In genomic region chr2:7572460-7572859, GRCh38 we compare ENCODE assay signal across 15 cellular contexts.
DNase-seq lines count a peak whose midpoint lies in the region; ATAC-seq and TF ChIP-seq lines count a peak whose summit lies in the region.
"Had no signal": no experiment of that assay in that cellular context is flagged by ENCODE, and none has a peak within 500 bp of the region (broad histone marks: within the 10 kb centered on the region; RNA-seq: fewer than 3 reads in every experiment).

No MANE protein-coding gene starts in this region.

- peaks cover 50 to 52% (median 51%) of the 10 kb centered on the region in 3 donors for H3K4me1 Mint-ChIP-seq in T-cell
- peaks cover 42% of the 10 kb centered on the region for H3K4me1 Mint-ChIP-seq in activated naive CD4-positive, alpha-beta T cell treated with anti-CD3 and anti-CD28 coated beads, Interleukin-2, amount 10 ng/mL, durations not matched to agents 7 days and 5 days
- H3K4me1 Mint-ChIP-seq in WTC11, result peaks cover 39% of the 10 kb centered on the region
- H3K4me1 Mint-ChIP-seq in nephron progenitor cell, result no peaks in the 10 kb centered on the region
- H3K4me1 Mint-ChIP-seq: natural killer cell had no signal

- H3K4me1 ChIP-seq in gastroesophageal sphincter, result no peaks in the 10 kb centered on the region
- no peaks in the 10 kb centered on the region for H3K4me1 ChIP-seq in MM.1S (ENCODE audit: low read length)
- H3K4me1 ChIP-seq: BE2C had no signal

- peak overlapping the region; percentile 72 to 81 for H3K27ac Mint-ChIP-seq in T-cell
- peak overlapping the region; percentile 22 for H3K27ac Mint-ChIP-seq in activated naive CD4-positive, alpha-beta T cell treated with anti-CD3 and anti-CD28 coated beads, Interleukin-2, amount 10 ng/mL, durations not matched to agents 7 days and 5 days
- H3K27ac Mint-ChIP-seq in WTC11, result no peak overlapping the region
- no peak overlapping the region for H3K27ac Mint-ChIP-seq in nephron progenitor cell
- H3K27ac Mint-ChIP-seq: natural killer cell had no signal

- peaks cover 1 to 3% (median 3%) of the 10 kb centered on the region in 3 donors for H3K9me3 Mint-ChIP-seq in T-cell
- peaks cover 4% of the 10 kb centered on the region for H3K9me3 Mint-ChIP-seq in activated naive CD4-positive, alpha-beta T cell treated with anti-CD3 and anti-CD28 coated beads, Interleukin-2, amount 10 ng/mL, durations not matched to agents 7 days and 5 days
- H3K9me3 Mint-ChIP-seq in WTC11, result peaks cover 7% of the 10 kb centered on the region
- H3K9me3 Mint-ChIP-seq in nephron progenitor cell, result peaks cover 31% of the 10 kb centered on the region

- H3K4me2 ChIP-seq in MM.1S (ENCODE audit: low read depth, low read length), result no peak overlapping the region
- H3K4me2 ChIP-seq: KMS-11 had no signal

- POLR2A ChIA-PET in T-cell (lab: Charles Lee), result no interaction called here
- POLR2A ChIA-PET in WTC11 (lab: Charles Lee), result no interaction called here

- H3K4me3 ChIP-seq in gastroesophageal sphincter, result no peak overlapping the region
- H3K4me3 ChIP-seq in MM.1S (ENCODE audit: low read length), result no peak overlapping the region

- H3K9ac ChIP-seq in MM.1S (ENCODE audit: low read length), result no peak overlapping the region
- H3K9ac ChIP-seq: KMS-11 had no signal

- TF ChIP-seq EP300 in gastroesophageal sphincter (IDR thresholded peaks at IDR 0.05), result no peak

- no peak overlapping the region for H2AFZ ChIP-seq in MM.1S (ENCODE audit: low read length)

- TF ChIP-seq CTCF in gastroesophageal sphincter (IDR thresholded peaks at IDR 0.05) (no peak), WTC11 (IDR thresholded peaks at IDR 0.05) (no peak), nephron progenitor cell (IDR thresholded peaks at IDR 0.05) (no peak), MM.1S (IDR thresholded peaks at IDR 0.05; ENCODE audit: low read length) (no peak)

- H3K27ac ChIP-seq in gastroesophageal sphincter (no peak overlapping the region), MM.1S (ENCODE audit: low read length) (no peak overlapping the region)
- H3K27ac ChIP-seq: KMS-11 had no signal

- peak; percentile 52 for DNase-seq in DMS153 (lab: John Stamatoyannopoulos, UW)
- peak in 31 of 34 experiments; percentile 6 to 63 (median 22) for DNase-seq in T-cell
- peak; percentile 33 for DNase-seq in activated naive CD4-positive, alpha-beta T cell treated with anti-CD3 and anti-CD28 coated beads, Interleukin-2, amount 10 ng/mL, durations not matched to agents 7 days and 5 days
- DNase-seq in occipital lobe (lab: John Stamatoyannopoulos, UW), result peak; percentile 4
- DNase-seq in WTC11 (ENCODE audit: low spot score), result no peak
- DNase-seq in nephron progenitor cell, result no peak
- DNase-seq in MM.1S, result no peak
- DNase-seq: BE2C, foreskin fibroblast, GDM1, kidney, natural killer cell had no signal

- no peaks in the 10 kb centered on the region for H3K27me3 Mint-ChIP-seq in T-cell
- H3K27me3 Mint-ChIP-seq in activated naive CD4-positive, alpha-beta T cell treated with anti-CD3 and anti-CD28 coated beads, Interleukin-2, amount 10 ng/mL, durations not matched to agents 7 days and 5 days, result no peaks in the 10 kb centered on the region
- no peaks in the 10 kb centered on the region; the same call in 1 of the 2 replicates for H3K27me3 Mint-ChIP-seq in WTC11 (ENCODE audit: low read depth)
- H3K27me3 Mint-ChIP-seq in nephron progenitor cell (ENCODE audit: low read depth, poor library complexity), result peaks cover 7% of the 10 kb centered on the region

- no peaks in the 10 kb centered on the region for H3K36me3 ChIP-seq in gastroesophageal sphincter
- no peaks in the 10 kb centered on the region for H3K36me3 ChIP-seq in MM.1S (replicated peaks; ENCODE audit: insufficient read depth, low read length)
- H3K36me3 ChIP-seq: BE2C had no signal

- H3K4me3 Mint-ChIP-seq in T-cell (peak overlapping the region in 2 of 3 donors; percentile 6 to 31), WTC11 (no peak overlapping the region), nephron progenitor cell (no peak overlapping the region)
- H3K4me3 Mint-ChIP-seq in activated naive CD4-positive, alpha-beta T cell treated with anti-CD3 and anti-CD28 coated beads, Interleukin-2, amount 10 ng/mL, durations not matched to agents 7 days and 5 days, result no peak overlapping the region
- H3K4me3 Mint-ChIP-seq: natural killer cell had no signal

- H3K9me2 ChIP-seq in MM.1S (replicated peaks; ENCODE audit: insufficient read depth, low read length), result no peaks in the 10 kb centered on the region

- H3K36me3 Mint-ChIP-seq in T-cell, result peaks cover 1% of the 10 kb centered on the region
- peaks cover 1% of the 10 kb centered on the region for H3K36me3 Mint-ChIP-seq in activated naive CD4-positive, alpha-beta T cell treated with anti-CD3 and anti-CD28 coated beads, Interleukin-2, amount 10 ng/mL, durations not matched to agents 7 days and 5 days
- peaks cover 7% of the 10 kb centered on the region for H3K36me3 Mint-ChIP-seq in WTC11
- peaks cover 18% of the 10 kb centered on the region for H3K36me3 Mint-ChIP-seq in nephron progenitor cell (ENCODE audit: low read depth)

- no peaks in the 10 kb centered on the region for H4K20me1 ChIP-seq in MM.1S (ENCODE audit: insufficient read depth, low read length)

- CTCF ChIA-PET in T-cell (lab: Charles Lee) (no interaction called here), WTC11 (lab: Charles Lee) (no interaction called here)
- CTCF ChIA-PET in activated naive CD4-positive, alpha-beta T cell treated with anti-CD3 and anti-CD28 coated beads, Interleukin-2, amount 10 ng/mL, durations not matched to agents 7 days and 5 days (lab: Charles Lee), result no interaction called here

- H3K27me3 ChIP-seq in gastroesophageal sphincter (peaks cover 7% of the 10 kb centered on the region), MM.1S (replicated peaks; ENCODE audit: insufficient read depth, low read length) (no peaks in the 10 kb centered on the region)
- H3K27me3 ChIP-seq: BE2C had no signal

- WGBS in gastroesophageal sphincter (ENCODE audit: low coverage in 1 of 2), 2 donors, result 81 to 88% methylated on average over 3 to 5 of the region's 7 CpGs

- ATAC-seq in T-cell (replicated peaks in 1 of 4) (peak; percentile 39 to 46 (median 44)), gastroesophageal sphincter (no peak), WTC11 (no peak)
- ATAC-seq: natural killer cell, Right ventricle myocardium inferior had no signal

- peaks cover 0 to 2% (median 0%) of the 10 kb centered on the region in 3 donors for H3K9me3 ChIP-seq in gastroesophageal sphincter
- H3K9me3 ChIP-seq in MM.1S (replicated peaks; ENCODE audit: insufficient read depth, low read length), result no peaks in the 10 kb centered on the region
- H3K9me3 ChIP-seq: BE2C had no signal

- no peaks in the 10 kb centered on the region for H3K79me2 ChIP-seq in MM.1S (ENCODE audit: low read length)

- H3F3A ChIP-seq in MM.1S (ENCODE audit: insufficient read depth, low read length), result no peaks in the 10 kb centered on the region

- no peak for TF ChIP-seq POLR2A in gastroesophageal sphincter (IDR thresholded peaks at IDR 0.05)

TF ChIP-seq in WTC11, 78 proteins besides CTCF, POLR2A, EP300 and RAD21 (continues in another document):
- TF ChIP-seq FOXK1 (CRISPR knock-in tag; IDR thresholded peaks at IDR 0.05), result no peak
- no peak for TF ChIP-seq AR (CRISPR knock-in tag; IDR thresholded peaks at IDR 0.05)
- no peak for TF ChIP-seq ATF2 (CRISPR knock-in tag; IDR thresholded peaks at IDR 0.05; ENCODE audit: borderline replicate concordance, low read depth)
- TF ChIP-seq NR1H2 (CRISPR knock-in tag; IDR thresholded peaks at IDR 0.05), result no peak
- TF ChIP-seq ATF1 (CRISPR knock-in tag; IDR thresholded peaks at IDR 0.05), result no peak
- no peak for TF ChIP-seq ZMAT4 (CRISPR knock-in tag; IDR thresholded peaks at IDR 0.05)
- TF ChIP-seq MAX (CRISPR knock-in tag; IDR thresholded peaks at IDR 0.05), result no peak
- no peak for TF ChIP-seq ETV6 (CRISPR knock-in tag; IDR thresholded peaks at IDR 0.05)

Comparison
In these comparisons a context has a peak if more than half of its experiments do, and no peak if none do; other contexts are left out.
1. DNase-seq: peak in DMS153 (single experiment), T-cell (31 of 34), activated naive CD4-positive, alpha-beta T cell treated with anti-CD3 and anti-CD28 coated beads, Interleukin-2, amount 10 ng/mL, durations not matched to agents 7 days and 5 days (single experiment) and occipital lobe (single experiment); none in WTC11 (single experiment), nephron progenitor cell (single experiment) and MM.1S (single experiment).
2. ATAC-seq: peak in T-cell (4 of 4); none in gastroesophageal sphincter (single experiment) and WTC11 (single experiment).
3. H3K27ac Mint-ChIP-seq: peak in T-cell (2 of 2) and activated naive CD4-positive, alpha-beta T cell treated with anti-CD3 and anti-CD28 coated beads, Interleukin-2, amount 10 ng/mL, durations not matched to agents 7 days and 5 days (single experiment); none in WTC11 (single experiment) and nephron progenitor cell (single experiment).
4. H3K4me3 Mint-ChIP-seq: peak in T-cell (2 of 3); none in activated naive CD4-positive, alpha-beta T cell treated with anti-CD3 and anti-CD28 coated beads, Interleukin-2, amount 10 ng/mL, durations not matched to agents 7 days and 5 days (single experiment), WTC11 (single experiment) and nephron progenitor cell (single experiment).